17 cellular contexts compared by ENCODE assay signal in genomic region chr16:53922067-53922804, GRCh38.
"Had no signal": no experiment of that assay in that cellular context is flagged by ENCODE, and none has a peak within 500 bp of the region (broad histone marks: within the 10 kb centered on the region; RNA-seq: fewer than 3 reads in every experiment).

No MANE protein-coding gene starts in this region.

- H3K27ac ChIP-seq: body of pancreas, colonic mucosa, esophagus squamous epithelium, psoas muscle, spleen, stomach, testis, upper lobe of right lung had no signal

- H3K4me1 ChIP-seq: body of pancreas, colonic mucosa, esophagus squamous epithelium, psoas muscle, stomach, testis, upper lobe of right lung had no signal

- H3K36me3 Mint-ChIP-seq: activated naive CD8-positive, alpha-beta T cell treated with anti-CD3 and anti-CD28 coated beads for 36 hours had no signal

- H3K27me3 Mint-ChIP-seq: activated naive CD8-positive, alpha-beta T cell treated with anti-CD3 and anti-CD28 coated beads for 36 hours had no signal

- H3K4me3 ChIP-seq: body of pancreas, colonic mucosa, esophagus squamous epithelium, psoas muscle, spleen, stomach, testis, upper lobe of right lung had no signal

- H3K27ac Mint-ChIP-seq: activated CD8-positive, alpha-beta T cell treated with anti-CD3 and anti-CD28 coated beads, Interleukin-2, amount 10 ng/mL, durations not matched to agents 7 days and 5 days; activated naive CD8-positive, alpha-beta T cell treated with anti-CD3 and anti-CD28 coated beads for 36 hours had no signal

- ATAC-seq: activated CD4-positive, CD25-positive, alpha-beta regulatory T cell treated with anti-CD3 and anti-CD28 coated beads, Interleukin-2, amount 50 U/mL, for 24 hours; activated CD8-positive, alpha-beta T cell treated with anti-CD3 and anti-CD28 coated beads, Interleukin-2, amount 10 ng/mL, durations not matched to agents 7 days and 5 days; body of pancreas; psoas muscle; sciatic nerve; upper lobe of right lung had no signal

- H3K9me3 ChIP-seq: body of pancreas, colonic mucosa, esophagus squamous epithelium, psoas muscle, spleen, stomach, testis, upper lobe of right lung had no signal

- H3K4me3 Mint-ChIP-seq: activated CD8-positive, alpha-beta T cell treated with anti-CD3 and anti-CD28 coated beads, Interleukin-2, amount 10 ng/mL, durations not matched to agents 7 days and 5 days; activated naive CD8-positive, alpha-beta T cell treated with anti-CD3 and anti-CD28 coated beads for 36 hours had no signal

- H3K27me3 ChIP-seq: body of pancreas, colonic mucosa, esophagus squamous epithelium, spleen, stomach, testis, upper lobe of right lung had no signal

- H3K9me3 Mint-ChIP-seq: activated naive CD8-positive, alpha-beta T cell treated with anti-CD3 and anti-CD28 coated beads for 36 hours; neural crest cell had no signal

- DNase-seq: activated CD8-positive, alpha-beta T cell treated with anti-CD3 and anti-CD28 coated beads, Interleukin-2, amount 10 ng/mL, durations not matched to agents 7 days and 5 days; activated naive CD8-positive, alpha-beta T cell treated with anti-CD3 and anti-CD28 coated beads for 36 hours; amygdala; body of pancreas; central memory CD4-positive, alpha-beta T cell; colonic mucosa; effector CD4-positive, alpha-beta T cell; esophagus squamous epithelium; psoas muscle; spleen; stomach; T-helper 9 cell; testis; upper lobe of right lung had no signal

- H3K36me3 ChIP-seq: colonic mucosa, esophagus squamous epithelium, spleen, stomach, upper lobe of right lung had no signal
